ENCODE assay signal across 18 cellular contexts in the genomic region with DNA sequence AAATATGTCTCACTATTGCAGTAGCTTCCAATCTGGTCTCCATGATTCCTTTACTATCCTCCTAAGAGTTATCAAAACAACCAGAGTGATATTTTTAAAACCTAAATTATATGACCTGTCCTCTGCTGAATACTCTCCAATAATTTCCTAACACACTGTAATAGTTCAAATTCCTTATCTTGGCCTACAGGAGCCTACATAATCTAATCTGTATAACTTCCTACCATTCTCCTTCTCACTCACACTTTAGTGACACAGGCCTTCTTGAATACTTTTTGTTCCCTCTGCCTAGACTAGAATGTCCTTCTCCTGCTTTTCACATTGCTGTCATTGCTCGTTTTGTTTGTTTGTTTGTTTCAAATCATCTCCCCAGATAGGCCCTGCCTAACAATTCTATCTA. TPM values are rescaled to one million over a fixed set of nuclear protein-coding genes. Genes with fewer than 3 reads are reported as not detected.
DNase-seq lines count a peak whose midpoint lies in the region; ATAC-seq and TF ChIP-seq lines count a peak whose summit lies in the region.
"Had no signal": no experiment of that assay in that cellular context is flagged by ENCODE, and none has a peak within 500 bp of the region (broad histone marks: within the 10 kb centered on the region; RNA-seq: fewer than 3 reads in every experiment).

No MANE protein-coding gene starts in this region.

- H3K4me3 Mint-ChIP-seq in Caco-2 (ENCODE audit: unreplicated experiment) (no peak overlapping the region), T-helper 17 cell (no peak overlapping the region)
- H3K4me3 Mint-ChIP-seq: CD4-positive, CD25-positive, alpha-beta regulatory T cell had no signal

- BruUV-seq in Caco-2 (replicated peaks; lab: Mats Ljungman, UMichigan) = no TSS peak

- CTCF ChIA-PET in Caco-2 (lab: Charles Lee) = no interaction called here

- no peak for TF ChIP-seq CTCF in Caco-2 (IDR thresholded peaks at IDR 0.05; ENCODE audit: insufficient read depth in 1 of 2, low read depth in 1 of 2, low read length in 1 of 2, severe bottlenecking in 1 of 2, unreplicated experiment in 1 of 2)
- no peak for TF ChIP-seq CTCF in neutrophil (IDR thresholded peaks at IDR 0.05)

- H3K9me3 ChIP-seq in Caco-2 (no peaks in the 10 kb centered on the region), T-helper 17 cell (ENCODE audit: control insufficient read depth, low read length, poor library complexity, severe bottlenecking) (no peaks in the 10 kb centered on the region), neutrophil (no peaks in the 10 kb centered on the region)
- H3K9me3 ChIP-seq: MG63 had no signal

- H3K36me3 ChIP-seq in Caco-2 (ENCODE audit: control insufficient read depth, insufficient read depth, low read length) = peaks cover 6% of the 10 kb centered on the region
- peaks cover 35% of the 10 kb centered on the region for H3K36me3 ChIP-seq in neutrophil

- H3K9me3 Mint-ChIP-seq in Caco-2 (ENCODE audit: unreplicated experiment) = no peaks in the 10 kb centered on the region
- H3K9me3 Mint-ChIP-seq: CD4-positive, CD25-positive, alpha-beta regulatory T cell had no signal

- no peaks in the 10 kb centered on the region for H3K27me3 Mint-ChIP-seq in Caco-2 (ENCODE audit: insufficient read depth, unreplicated experiment)
- no peaks in the 10 kb centered on the region for H3K27me3 Mint-ChIP-seq in T-helper 17 cell
- H3K27me3 Mint-ChIP-seq: CD4-positive, CD25-positive, alpha-beta regulatory T cell had no signal

- intact Hi-C loops in Caco-2 (cut with micrococcal nuclease; ENCODE audit: unreplicated experiment) = no loop called here

- peak overlapping the region; percentile 68 for H3K27ac ChIP-seq in neutrophil
- H3K27ac ChIP-seq: KMS-11 had no signal

- H3K4me1 ChIP-seq in Caco-2 (peaks cover 8% of the 10 kb centered on the region; the same call in 1 of the 2 replicates), neutrophil (ENCODE audit: control insufficient read depth in 1 of 2, insufficient read depth in 1 of 2, low read depth in 1 of 2, low read length in 1 of 2) (peaks cover 54 to 55% of the 10 kb centered on the region in 2 experiments)

- peaks cover 20% of the 10 kb centered on the region for H3K36me3 Mint-ChIP-seq in Caco-2 (ENCODE audit: insufficient read depth, unreplicated experiment)
- peaks cover 18% of the 10 kb centered on the region for H3K36me3 Mint-ChIP-seq in T-helper 17 cell (ENCODE audit: low read depth)

- DNase-seq in Caco-2 (no peak), T-helper 17 cell (no peak), erythroblast (lab: John Stamatoyannopoulos, UW) (peak; percentile 67 to 73), cerebellum (ENCODE audit: low spot score) (no peak), cortex of kidney (lab: John Stamatoyannopoulos, UW) (no peak), GM03348 (ENCODE audit: low spot score) (no peak)
- DNase-seq: CD4-positive, CD25-positive, alpha-beta regulatory T cell; DMS53; MG63; NCI-H1092; NCI-H146; NCI-H2081; NCI-H2227 treated with DMSO at 0.1 percent for 48 hours; NCI-H524; SIG-M5 had no signal

- H3K4me1 Mint-ChIP-seq in Caco-2 (ENCODE audit: low read depth, unreplicated experiment) (peaks cover 18% of the 10 kb centered on the region), T-helper 17 cell (peaks cover 54% of the 10 kb centered on the region)

- no peak for ATAC-seq in T-helper 17 cell

- no peak for TF ChIP-seq POLR2A in erythroblast (IDR thresholded peaks at IDR 0.05; ENCODE audit: low read length)

- H3K4me3 ChIP-seq in Caco-2 (ENCODE audit: low read depth, low read length) = no peak overlapping the region
- H3K4me3 ChIP-seq in neutrophil (ENCODE audit: low read depth in 1 of 2, low read length in 1 of 2) = no peak overlapping the region
- H3K4me3 ChIP-seq: MG63 had no signal

- POLR2A ChIA-PET in Caco-2 (lab: Charles Lee) = no interaction called here

- peak overlapping the region; percentile 4 for H3K27ac Mint-ChIP-seq in Caco-2 (ENCODE audit: unreplicated experiment)
- H3K27ac Mint-ChIP-seq in T-helper 17 cell = peak overlapping the region; percentile 24

- H3K27me3 ChIP-seq in Caco-2 (replicated peaks; ENCODE audit: control insufficient read depth, insufficient read depth, low read length) = no peaks in the 10 kb centered on the region
- no peaks in the 10 kb centered on the region for H3K27me3 ChIP-seq in neutrophil
- H3K27me3 ChIP-seq: MG63 had no signal

RNA-seq across cellular contexts. Expression of a gene that starts 9.4 kb away (rescaled TPM):
- 26.8 and 27.8 TPM in 2 replicates for total RNA-seq in Caco-2 (2022)
- 10 to 100 TPM; 27.6 to 33.8 TPM for total RNA-seq in T-helper 17 cell
- total RNA-seq in cerebellum = 25.5 TPM

RNA-seq across cellular contexts. Expression of a gene that starts 13.9 kb away (rescaled TPM):
- 0.56 TPM in 1 of 2 replicates, not detected in the other for total RNA-seq in Caco-2 (2022)
- total RNA-seq in T-helper 17 cell = under 1 TPM; 0.15 to 0.23 TPM
- 0.36 TPM for total RNA-seq in cerebellum
- total RNA-seq: H4 had no signal

RNA-seq across cellular contexts. Expression of a gene that starts 19.7 kb away (rescaled TPM):
- not detected in 2 replicates for total RNA-seq in Caco-2 (2022)
- not detected for total RNA-seq in T-helper 17 cell
- not detected for total RNA-seq in cerebellum
- total RNA-seq: CD4-positive, CD25-positive, alpha-beta regulatory T cell; H4 had no signal

RNA-seq across cellular contexts. Expression of a gene that starts 26.0 kb away (rescaled TPM):
- not detected in 2 replicates for total RNA-seq in Caco-2 (2022)
- total RNA-seq in T-helper 17 cell = not detected
- not detected for total RNA-seq in cerebellum
- total RNA-seq: CD4-positive, CD25-positive, alpha-beta regulatory T cell; H4 had no signal

RNA-seq across cellular contexts. Expression of a gene that starts 34.6 kb away (rescaled TPM):
- total RNA-seq in Caco-2 (2022) (1.6 and 2.1 TPM in 2 replicates), T-helper 17 cell (not detected), cerebellum (1.7 TPM)
- total RNA-seq: CD4-positive, CD25-positive, alpha-beta regulatory T cell; H4 had no signal

Comparison
In these comparisons a context has a peak if more than half of its experiments do, and no peak if none do; other contexts are left out.
1. DNase-seq: peak in erythroblast (2 of 2); none in Caco-2 (0 of 2), T-helper 17 cell (0 of 3), cerebellum (single experiment), cortex of kidney (single experiment) and GM03348 (single experiment).